ENCODE assay signal across 24 cellular contexts in genomic region chr2:52520646-52521045, GRCh38.
DNase-seq lines count a peak whose midpoint lies in the region; ATAC-seq, FAIRE-seq and TF ChIP-seq lines count a peak whose summit lies in the region.
"Had no signal": no experiment of that assay in that cellular context is flagged by ENCODE, and none has a peak within 500 bp of the region (broad histone marks: within the 10 kb centered on the region; RNA-seq: fewer than 3 reads in every experiment).

No MANE protein-coding gene starts in this region.

- H3K27ac ChIP-seq in HUES48 (ENCODE audit: low read depth, low read length): peak overlapping the region; percentile 42
- no peak overlapping the region for H3K27ac ChIP-seq in mesendoderm (ENCODE audit: low read depth, low read length)
- no peak overlapping the region for H3K27ac ChIP-seq in pancreas
- no peak overlapping the region for H3K27ac ChIP-seq in esophagus squamous epithelium
- H3K27ac ChIP-seq in left lung: no peak overlapping the region
- H3K27ac ChIP-seq: A549, GM23248 had no signal

- no peak for FAIRE-seq in pancreas (lab: Jason Lieb, UNC)
- FAIRE-seq: A549, D721Med, GM12878, GM19239 had no signal

- no peak overlapping the region for H2BK120ac ChIP-seq in mesendoderm (ENCODE audit: low read depth, low read length)

- H3K4me1 ChIP-seq in HUES48 (ENCODE audit: control insufficient read depth, insufficient read depth, low read length) (peaks cover 17% of the 10 kb centered on the region), mesendoderm (ENCODE audit: control insufficient read depth, low read depth, low read length) (no peaks in the 10 kb centered on the region), pancreas (no peaks in the 10 kb centered on the region), esophagus squamous epithelium (no peaks in the 10 kb centered on the region), left lung (no peaks in the 10 kb centered on the region)
- H3K4me1 ChIP-seq: A549, BE2C had no signal

- no peak overlapping the region for H2AK5ac ChIP-seq in mesendoderm (ENCODE audit: low read length)

- no peak overlapping the region for H3K18ac ChIP-seq in mesendoderm (ENCODE audit: low read length)

- H3K27me3 ChIP-seq in HUES48 (ENCODE audit: control insufficient read depth, insufficient read depth, low read length) (no peaks in the 10 kb centered on the region), mesendoderm (ENCODE audit: insufficient read depth, low read length, poor library complexity) (no peaks in the 10 kb centered on the region), pancreas (no peaks in the 10 kb centered on the region), esophagus squamous epithelium (no peaks in the 10 kb centered on the region), left lung (no peaks in the 10 kb centered on the region)
- H3K27me3 ChIP-seq: BE2C; BLaER1 treated with 17β-estradiol and CSF1 and Interleukin-3, amounts not matched to agents 10 nM and 100 nM had no signal

- no peaks in the 10 kb centered on the region for H3K79me2 ChIP-seq in mesendoderm (ENCODE audit: control insufficient read depth, insufficient read depth, low read length)

- H3K4ac ChIP-seq in mesendoderm (ENCODE audit: low read depth, low read length): no peak overlapping the region

- DNase-seq in mesendoderm: no peak
- no peak for DNase-seq in pancreas
- DNase-seq in esophagus squamous epithelium (lab: John Stamatoyannopoulos, UW): no peak
- DNase-seq in left lung: no peak
- no peak for DNase-seq in NCI-H2171 treated with DMSO at 0.1 percent for 48 hours (lab: John Stamatoyannopoulos, UW)
- DNase-seq: 8988T; ACHN; AML-193; BE2C; CD4-positive, alpha-beta T cell; CD8-positive, alpha-beta memory T cell; DMS 273 treated with DMSO at 0.1 percent for 48 hours; DMS79; EL; GDM1; GM23248; H9 had no signal

- H3K4me3 ChIP-seq in HUES48 (ENCODE audit: low read depth, low read length) (no peak overlapping the region), mesendoderm (ENCODE audit: low read length) (no peak overlapping the region), pancreas (no peak overlapping the region), esophagus squamous epithelium (no peak overlapping the region), left lung (no peak overlapping the region)
- H3K4me3 ChIP-seq: A549, GM12878, GM23248 had no signal

- H3K36me3 ChIP-seq in HUES48 (ENCODE audit: control insufficient read depth, insufficient read depth, low read length) (no peaks in the 10 kb centered on the region), mesendoderm (ENCODE audit: control insufficient read depth, insufficient read depth, low read length) (no peaks in the 10 kb centered on the region), pancreas (no peaks in the 10 kb centered on the region), esophagus squamous epithelium (no peaks in the 10 kb centered on the region), left lung (no peaks in the 10 kb centered on the region)
- H3K36me3 ChIP-seq: BE2C had no signal

- H3K4me2 ChIP-seq in mesendoderm (ENCODE audit: low read length): no peak overlapping the region
- H3K4me2 ChIP-seq: A549 had no signal

- no peak overlapping the region for H2BK15ac ChIP-seq in mesendoderm (replicated peaks; ENCODE audit: low read depth)

- peak in 3 of 4 donors; percentile 44 to 80 (median 51) for ATAC-seq in pancreas
- ATAC-seq in left lung: no peak
- ATAC-seq: A549, GM12878, HCT116 had no signal

- H3K23ac ChIP-seq in mesendoderm (ENCODE audit: low read length): no peak overlapping the region

- H2BK5ac ChIP-seq in mesendoderm (ENCODE audit: low read length): no peak overlapping the region

- H4K5ac ChIP-seq in mesendoderm (ENCODE audit: low read length): no peak overlapping the region

- no peaks in the 10 kb centered on the region for H3K9me3 ChIP-seq in HUES48 (ENCODE audit: control insufficient read depth, insufficient read depth, low read length)
- no peaks in the 10 kb centered on the region for H3K9me3 ChIP-seq in pancreas
- H3K9me3 ChIP-seq in esophagus squamous epithelium: no peaks in the 10 kb centered on the region
- H3K9me3 ChIP-seq in left lung: peaks cover 0 to 10% of the 10 kb centered on the region in 2 donors
- H3K9me3 ChIP-seq: A549, BE2C had no signal

- intact Hi-C loops in pancreas (cut with DNase I) (no loop called here), esophagus squamous epithelium (cut with DNase I) (no loop called here), left lung (cut with DNase I) (no loop called here)

- WGBS in mesendoderm (ENCODE audit: extremely low coverage, insufficient coverage, low lambda C conversion rate): no CpG with 5 or more reads among the region's 1 CpG
- 42 to 58% methylated on average over 1 of the region's 1 CpG for WGBS in pancreas, 2 donors
- WGBS in esophagus squamous epithelium, 2 donors: 25 to 42% methylated on average over 1 of the region's 1 CpG

- no peaks in the 10 kb centered on the region for H3K79me1 ChIP-seq in mesendoderm (ENCODE audit: low read length)

- TF ChIP-seq POLR2A in esophagus squamous epithelium (IDR thresholded peaks at IDR 0.05): no peak

- no peak overlapping the region for H3K56ac ChIP-seq in mesendoderm (ENCODE audit: low read length)

- TF ChIP-seq CTCF in pancreas (IDR thresholded peaks at IDR 0.05) (no peak), esophagus squamous epithelium (IDR thresholded peaks at IDR 0.05) (no peak), left lung (IDR thresholded peaks at IDR 0.05) (no peak)

- H4K8ac ChIP-seq in mesendoderm (ENCODE audit: low read depth, low read length): peak overlapping the region; percentile 39

- H3K9ac ChIP-seq in HUES48 (ENCODE audit: low read depth, low read length) (no peak overlapping the region), mesendoderm (ENCODE audit: low read length) (no peak overlapping the region)
- H3K9ac ChIP-seq: GM23248 had no signal
